22 cellular contexts compared by ENCODE assay signal in the genomic region with DNA sequence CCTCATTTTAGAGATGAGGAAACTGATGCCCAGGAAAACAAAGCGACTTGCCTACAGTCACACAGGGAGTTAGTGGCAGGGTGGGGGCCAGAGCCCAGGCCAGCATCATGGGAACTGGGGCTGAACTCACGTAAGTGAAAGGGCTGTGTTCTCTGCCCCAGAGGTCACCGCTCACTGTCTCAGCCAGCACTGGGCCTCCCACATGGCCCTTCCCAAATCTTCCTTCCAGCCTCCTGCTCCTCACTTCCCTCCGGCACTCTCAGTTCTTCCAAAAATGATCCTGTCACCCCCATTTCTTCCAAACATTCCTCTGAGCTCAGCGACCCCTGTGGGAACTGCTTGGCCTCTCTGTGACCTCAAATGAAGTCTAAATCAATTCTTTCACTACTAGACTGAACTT.
DNase-seq lines count a peak whose midpoint lies in the region; ATAC-seq and TF ChIP-seq lines count a peak whose summit lies in the region.
"Had no signal": no experiment of that assay in that cellular context is flagged by ENCODE, and none has a peak within 500 bp of the region (broad histone marks: within the 10 kb centered on the region; RNA-seq: fewer than 3 reads in every experiment).

No MANE protein-coding gene starts in this region.

- intact Hi-C loops in Right ventricle myocardium inferior (cut with DNase I) (no loop called here), thyroid gland (cut with DNase I) (no loop called here)

- no peak overlapping the region for H4K91ac ChIP-seq in H9 (ENCODE audit: insufficient read length, low read depth, low read length)

- H3K4me1 ChIP-seq in H9 (ENCODE audit: insufficient read depth, low read length) (no peaks in the 10 kb centered on the region), liver (ENCODE audit: control insufficient read depth in 4 of 4, insufficient read depth in 4 of 4, low read length in 3 of 4) (peaks cover 0 to 3% (median 0%) of the 10 kb centered on the region in 4 donors), thyroid gland (no peaks in the 10 kb centered on the region)
- H3K4me1 ChIP-seq: prostate gland had no signal

- H3K36me3 Mint-ChIP-seq in H9 (ENCODE audit: insufficient read depth in 1 of 3, low read depth in 3 of 3) = no peaks in the 10 kb centered on the region
- peaks cover 62% of the 10 kb centered on the region for H3K36me3 Mint-ChIP-seq in stimulated activated effector memory CD8-positive, alpha-beta T cell treated with anti-CD3 and anti-CD28 coated beads, Interleukin-12 subunit alpha, Interleukin-12 subunit beta, amount 100 ng/mL, for 72 hours
- no peaks in the 10 kb centered on the region for H3K36me3 Mint-ChIP-seq in natural killer cell treated with Interleukin-12 subunit alpha and Interleukin-12 subunit beta and Interleukin-15 and Interleukin-18, amount 100 ng/mL, for 72 hours
- H3K36me3 Mint-ChIP-seq: activated naive CD4-positive, alpha-beta T cell treated with anti-CD3 and anti-CD28 coated beads, Interleukin-2, amount 50 U/mL, for 72 hours had no signal

- no peak overlapping the region for H2BK15ac ChIP-seq in H9 (ENCODE audit: low read depth, low read length)

- no peak overlapping the region for H2BK20ac ChIP-seq in H9 (ENCODE audit: low read depth, low read length, poor library complexity, severe bottlenecking)

- H4K5ac ChIP-seq in H9 (ENCODE audit: insufficient read length, low read depth, low read length) = no peak overlapping the region

- no peak overlapping the region for H2BK12ac ChIP-seq in H9 (ENCODE audit: insufficient read length, low read depth, low read length)

- no peak overlapping the region for H3K4me2 ChIP-seq in H9 (ENCODE audit: insufficient read depth, insufficient read length, low read length)
- H3K4me2 ChIP-seq: smooth muscle cell had no signal

- no peaks in the 10 kb centered on the region for H3K79me2 ChIP-seq in H9 (ENCODE audit: insufficient read depth, low read length)

- H3K9me3 Mint-ChIP-seq in H9 = no peaks in the 10 kb centered on the region
- no peaks in the 10 kb centered on the region for H3K9me3 Mint-ChIP-seq in stimulated activated effector memory CD8-positive, alpha-beta T cell treated with anti-CD3 and anti-CD28 coated beads, Interleukin-12 subunit alpha, Interleukin-12 subunit beta, amount 100 ng/mL, for 72 hours
- H3K9me3 Mint-ChIP-seq in natural killer cell treated with Interleukin-12 subunit alpha and Interleukin-12 subunit beta and Interleukin-15 and Interleukin-18, amount 100 ng/mL, for 72 hours = no peaks in the 10 kb centered on the region
- H3K9me3 Mint-ChIP-seq: activated naive CD4-positive, alpha-beta T cell treated with anti-CD3 and anti-CD28 coated beads, Interleukin-2, amount 50 U/mL, for 72 hours; activated T-helper 17 cell treated with anti-CD3 and anti-CD28 coated beads, Interleukin-2, amount 50 U/mL, for 72 hours; effector memory CD8-positive, alpha-beta T cell had no signal

- peaks cover 0 to 3% of the 10 kb centered on the region in 2 experiments; a peak in 1 of 4 replicates for H3K4me1 Mint-ChIP-seq in H9
- peaks cover 18% of the 10 kb centered on the region for H3K4me1 Mint-ChIP-seq in stimulated activated effector memory CD8-positive, alpha-beta T cell treated with anti-CD3 and anti-CD28 coated beads, Interleukin-12 subunit alpha, Interleukin-12 subunit beta, amount 100 ng/mL, for 72 hours
- H3K4me1 Mint-ChIP-seq in natural killer cell treated with Interleukin-12 subunit alpha and Interleukin-12 subunit beta and Interleukin-15 and Interleukin-18, amount 100 ng/mL, for 72 hours (ENCODE audit: low read depth in 2 of 2) = peaks cover 0 to 2% of the 10 kb centered on the region in 2 donors
- H3K4me1 Mint-ChIP-seq: activated T-helper 17 cell treated with anti-CD3 and anti-CD28 coated beads, Interleukin-2, amount 50 U/mL, for 72 hours had no signal

- ATAC-seq in Right ventricle myocardium inferior (peak; percentile 71), omental fat pad (ENCODE audit: low FRiP score) (no peak)
- ATAC-seq in stimulated activated effector memory CD8-positive, alpha-beta T cell treated with anti-CD3 and anti-CD28 coated beads, Interleukin-12 subunit alpha, Interleukin-12 subunit beta, amount 100 ng/mL, for 72 hours = no peak
- ATAC-seq in natural killer cell treated with Interleukin-12 subunit alpha and Interleukin-12 subunit beta and Interleukin-15 and Interleukin-18, amount 100 ng/mL, for 72 hours = no peak
- ATAC-seq: activated naive CD4-positive, alpha-beta T cell treated with anti-CD3 and anti-CD28 coated beads, Interleukin-2, amount 50 U/mL, for 72 hours; activated T-helper 17 cell treated with anti-CD3 and anti-CD28 coated beads, Interleukin-2, amount 50 U/mL, for 72 hours; effector memory CD8-positive, alpha-beta T cell had no signal

- H3K56ac ChIP-seq in H9 (ENCODE audit: insufficient read length, low read depth, low read length) = no peak overlapping the region

- H3K9ac ChIP-seq in H9 (ENCODE audit: extremely low read depth, insufficient read length, low read length) = no peak overlapping the region
- H3K9ac ChIP-seq in liver (ENCODE audit: low read depth in 1 of 2, low read length in 2 of 2) = no peak overlapping the region

- DNase-seq in H9 = peak; percentile 14
- DNase-seq in Right ventricle myocardium inferior (ENCODE audit: missing footprints) = no peak
- no peak for DNase-seq in stimulated activated effector memory CD8-positive, alpha-beta T cell treated with anti-CD3 and anti-CD28 coated beads, Interleukin-12 subunit alpha, Interleukin-12 subunit beta, amount 100 ng/mL, for 72 hours (ENCODE audit: low spot score in 2 of 2)
- no peak for DNase-seq in activated CD4-positive, alpha-beta T cell treated with anti-CD3 and anti-CD28 coated beads, Interleukin-2, amount 50 U/mL, for 4 hours
- no peak for DNase-seq in thyroid gland
- DNase-seq in natural killer cell treated with Interleukin-12 subunit alpha and Interleukin-12 subunit beta and Interleukin-15 and Interleukin-18, amount 100 ng/mL, for 72 hours (ENCODE audit: low spot score) = no peak
- no peak for DNase-seq in omental fat pad (ENCODE audit: low spot score)
- DNase-seq: activated CD4-positive, CD25-positive, alpha-beta regulatory T cell treated with anti-CD3 and anti-CD28 coated beads, Interleukin-2, amount 50 U/mL, for 72 hours; COR-L47; DND-41; effector memory CD8-positive, alpha-beta T cell; left colon; NCI-H1930; NCI-H2227 treated with DMSO at 0.1 percent for 48 hours; SHP77; stimulated activated CD4-positive, alpha-beta T cell treated with anti-CD3 and anti-CD28 coated beads, Interleukin-2, amount 100 ng/mL, for 48 hours; stimulated activated naive CD4-positive, alpha-beta T cell treated with Interleukin-2 at 50 U/mL for 16 hours had no signal

- no peaks in the 10 kb centered on the region for H3K79me1 ChIP-seq in H9 (ENCODE audit: insufficient read depth, low read depth, low read length, poor library complexity, severe bottlenecking)

- H3K4ac ChIP-seq in H9 (ENCODE audit: low read depth, low read length) = no peak overlapping the region

- H3K27ac Mint-ChIP-seq in H9 = no peak overlapping the region
- H3K27ac Mint-ChIP-seq in stimulated activated effector memory CD8-positive, alpha-beta T cell treated with anti-CD3 and anti-CD28 coated beads, Interleukin-12 subunit alpha, Interleukin-12 subunit beta, amount 100 ng/mL, for 72 hours = peak overlapping the region; percentile 77
- H3K27ac Mint-ChIP-seq in natural killer cell treated with Interleukin-12 subunit alpha and Interleukin-12 subunit beta and Interleukin-15 and Interleukin-18, amount 100 ng/mL, for 72 hours = no peak overlapping the region
- H3K27ac Mint-ChIP-seq: activated T-helper 17 cell treated with anti-CD3 and anti-CD28 coated beads, Interleukin-2, amount 50 U/mL, for 72 hours; effector memory CD8-positive, alpha-beta T cell had no signal

- TF ChIP-seq RAD21 in liver (IDR thresholded peaks at IDR 0.05) = no peak

- H2BK120ac ChIP-seq in H9 (ENCODE audit: low read depth, low read length, poor library complexity, severe bottlenecking) = no peak overlapping the region

- H3T11ph ChIP-seq in H9 (ENCODE audit: low read length) = no peak overlapping the region

- WGBS in H9 (ENCODE audit: extremely low coverage, insufficient read length, low lambda C conversion rate) = no CpG with 5 or more reads among the region's 5 CpGs
- 79% methylated on average over 5 of the region's 5 CpGs for WGBS in liver
- 84 to 87% methylated on average over 5 of the region's 5 CpGs for WGBS in thyroid gland, 2 donors

- H4K8ac ChIP-seq in H9 (replicated peaks; ENCODE audit: insufficient read length, low read depth, low read length) = no peak overlapping the region

- no peak for TF ChIP-seq POLR2A in thyroid gland (IDR thresholded peaks at IDR 0.05)

- H3K27ac ChIP-seq in H9 (ENCODE audit: insufficient read length, low read depth, low read length) (no peak overlapping the region), liver (ENCODE audit: low read depth in 1 of 2, low read length in 2 of 2) (peak overlapping the region; percentile 22 to 56), thyroid gland (peak overlapping the region in 1 of 3 donors; percentile 28)
- H3K27ac ChIP-seq: prostate gland had no signal

- no peaks in the 10 kb centered on the region for H3K27me3 ChIP-seq in H9 (ENCODE audit: insufficient read depth, low read length)
- no peaks in the 10 kb centered on the region for H3K27me3 ChIP-seq in liver (ENCODE audit: control insufficient read depth in 4 of 4, insufficient read depth in 4 of 4, low read length in 3 of 4)
- H3K27me3 ChIP-seq in thyroid gland = no peaks in the 10 kb centered on the region

- H3K23me2 ChIP-seq in H9 (ENCODE audit: insufficient read length, low read depth, low read length, poor library complexity, severe bottlenecking) = no peaks in the 10 kb centered on the region

- H3K23ac ChIP-seq in H9 (ENCODE audit: insufficient read length, low read depth, low read length) = no peak overlapping the region

- H4K20me1 ChIP-seq in H9 (ENCODE audit: control insufficient read depth, insufficient read depth, insufficient read length) = no peaks in the 10 kb centered on the region

- no peak overlapping the region for H3K14ac ChIP-seq in H9 (ENCODE audit: insufficient read depth, low read length)

- no peak for TF ChIP-seq CTCF in H9 (conservative IDR thresholded peaks at IDR 0.05)
- TF ChIP-seq CTCF in liver (IDR thresholded peaks at IDR 0.05; ENCODE audit: low read depth, low read length, missing input control) = no peak
- no peak for TF ChIP-seq CTCF in thyroid gland (IDR thresholded peaks at IDR 0.05)
- TF ChIP-seq CTCF in omental fat pad (IDR thresholded peaks at IDR 0.05) = no peak

- no peak overlapping the region for H3K4me3 Mint-ChIP-seq in H9
- H3K4me3 Mint-ChIP-seq in stimulated activated effector memory CD8-positive, alpha-beta T cell treated with anti-CD3 and anti-CD28 coated beads, Interleukin-12 subunit alpha, Interleukin-12 subunit beta, amount 100 ng/mL, for 72 hours = no peak overlapping the region
- H3K4me3 Mint-ChIP-seq in natural killer cell treated with Interleukin-12 subunit alpha and Interleukin-12 subunit beta and Interleukin-15 and Interleukin-18, amount 100 ng/mL, for 72 hours = no peak overlapping the region
- H3K4me3 Mint-ChIP-seq: activated T-helper 17 cell treated with anti-CD3 and anti-CD28 coated beads, Interleukin-2, amount 50 U/mL, for 72 hours; effector memory CD8-positive, alpha-beta T cell had no signal

- H3K18ac ChIP-seq in H9 (ENCODE audit: insufficient read length, low read depth, low read length) = no peak overlapping the region

- H2AK5ac ChIP-seq in H9 (ENCODE audit: insufficient read length, low read length) = no peak overlapping the region

- H3K4me3 ChIP-seq in liver (ENCODE audit: low read depth in 1 of 3, low read length in 3 of 3) = no peak overlapping the region
- H3K4me3 ChIP-seq in thyroid gland (replicated peaks in 1 of 3) = no peak overlapping the region
- H3K4me3 ChIP-seq: prostate gland, smooth muscle cell had no signal

- no peak overlapping the region for H2AFZ ChIP-seq in H9 (ENCODE audit: low read length)

- H2BK5ac ChIP-seq in H9 (ENCODE audit: insufficient read length, low read length) = no peak overlapping the region

- no peaks in the 10 kb centered on the region for H3K9me3 ChIP-seq in H9 (ENCODE audit: control insufficient read depth, low read depth, low read length)
- H3K9me3 ChIP-seq in liver (ENCODE audit: control insufficient read depth in 4 of 4, low read length in 3 of 4) = no peaks in the 10 kb centered on the region
- no peaks in the 10 kb centered on the region for H3K9me3 ChIP-seq in thyroid gland
- H3K9me3 ChIP-seq: prostate gland had no signal

- H3K27me3 Mint-ChIP-seq in H9 (ENCODE audit: low read depth) = no peaks in the 10 kb centered on the region; the same call in none of the 2 replicates
- peaks cover 9 to 15% of the 10 kb centered on the region in 2 donors for H3K27me3 Mint-ChIP-seq in natural killer cell treated with Interleukin-12 subunit alpha and Interleukin-12 subunit beta and Interleukin-15 and Interleukin-18, amount 100 ng/mL, for 72 hours

- peaks cover 12 to 36% (median 30%) of the 10 kb centered on the region in 4 donors for H3K36me3 ChIP-seq in liver (ENCODE audit: control insufficient read depth in 4 of 4, insufficient read depth in 3 of 4, low read depth in 1 of 4, low read length in 3 of 4)
- H3K36me3 ChIP-seq in thyroid gland = peaks cover 20 to 22% of the 10 kb centered on the region in 2 donors
